In genomic region chr14:85519661-85520305, GRCh38 we compare ENCODE assay signal across 1 cellular context.
TF ChIP-seq lines count a peak whose summit lies in the region.

No MANE protein-coding gene starts in this region.

TF ChIP-seq in liver, 16 proteins besides CTCF, POLR2A, EP300 and RAD21 (continued from another document):
- TF ChIP-seq FOXA2 (IDR thresholded peaks at IDR 0.05) (peak; percentile 27), RXRA (IDR thresholded peaks at IDR 0.05) (peak in 1 of 2 donors; percentile 6)
